In genomic region chr13:98333481-98333880, GRCh38 we compare ENCODE assay signal across 25 cellular contexts.
A peak's percentile ranks its signal among the peaks of the same experiment; 100 is the strongest.
DNase-seq lines count a peak whose midpoint lies in the region; ATAC-seq, FAIRE-seq and TF ChIP-seq lines count a peak whose summit lies in the region.
"Had no signal": no experiment of that assay in that cellular context is flagged by ENCODE, and none has a peak within 500 bp of the region (broad histone marks: within the 10 kb centered on the region; RNA-seq: fewer than 3 reads in every experiment).

No MANE protein-coding gene starts in this region.

- ATAC-seq in HepG2 (no peak), right lobe of liver (no peak), HG03521 (IDR thresholded peaks at IDR 0.05; ENCODE audit: unreplicated experiment) (no peak), HG03045 (IDR thresholded peaks at IDR 0.05; ENCODE audit: unreplicated experiment) (no peak)
- ATAC-seq: activated CD4-positive, alpha-beta T cell treated with anti-CD3 and anti-CD28 coated beads for 36 hours; activated CD8-positive, alpha-beta T cell treated with anti-CD3 and anti-CD28 coated beads, Interleukin-2, amount 10 ng/mL, durations not matched to agents 7 days and 5 days; left lobe of liver had no signal

- POLR2A ChIA-PET in HepG2 (lab: Yijun Ruan, JAX), result no interaction called here

- H3K27ac ChIP-seq in HepG2 (ENCODE audit: extremely low read length, insufficient read depth, low read length) (no peak overlapping the region), right lobe of liver (no peak overlapping the region), cingulate gyrus (ENCODE audit: low read depth, low read length) (peak overlapping the region; percentile 44)
- H3K27ac ChIP-seq: HL-60, sigmoid colon had no signal

- TF ChIP-seq RAD21 in HepG2 (CRISPR knock-in tag; IDR thresholded peaks at IDR 0.05), result no peak

- TF ChIP-seq POLR2A in HepG2 (IDR thresholded peaks at IDR 0.05; ENCODE audit: insufficient read depth in 1 of 2, low read depth in 2 of 2, low read length in 2 of 2) (no peak), right lobe of liver (IDR thresholded peaks at IDR 0.05) (no peak)

- no peak overlapping the region for H3K9ac ChIP-seq in HepG2 (ENCODE audit: insufficient read depth, low read depth, low read length)

- DNase-seq in HepG2 (ENCODE audit: low spot score) (peak; percentile 25), right lobe of liver (no peak), medulla oblongata (ENCODE audit: extremely low spot score) (peak; percentile 9), NCI-H446 (lab: John Stamatoyannopoulos, UW) (no peak), SW 1271 (lab: John Stamatoyannopoulos, UW) (no peak)
- DNase-seq: 8988T; activated CD4-positive, alpha-beta T cell treated with anti-CD3 and anti-CD28 coated beads for 36 hours; activated CD8-positive, alpha-beta T cell treated with anti-CD3 and anti-CD28 coated beads, Interleukin-2, amount 10 ng/mL, durations not matched to agents 7 days and 5 days; CD4-positive, CD25-positive, alpha-beta regulatory T cell; DMS79 treated with DMSO at 0.1 percent for 48 hours; GDM1; HFFc6; NCI-H2029; NCI-H2227 treated with DMSO at 0.1 percent for 48 hours; SHP77; sigmoid colon; stimulated activated CD4-positive, alpha-beta T cell treated with anti-CD3 and anti-CD28 coated beads, Interleukin-4, amount 100 ng/mL, for 4 hours; T-helper 9 cell; trophoblast cell had no signal

- WGBS in HepG2 (ENCODE audit: low lambda C conversion rate), result 90% methylated on average over 12 of the region's 12 CpGs
- 68% methylated on average over 4 of the region's 12 CpGs for WGBS in right lobe of liver (ENCODE audit: insufficient coverage, low coverage, low lambda C conversion rate, missing lambda C conversion rate)

- TF ChIP-seq EP300 in HepG2 (IDR thresholded peaks at IDR 0.05; ENCODE audit: low read depth in 2 of 2, low read length in 2 of 2) (no peak), HepG2 (CRISPR knock-in tag; IDR thresholded peaks at IDR 0.05; ENCODE audit: borderline replicate concordance) (no peak)

- peaks cover 73% of the 10 kb centered on the region for H3K79me2 ChIP-seq in HepG2 (ENCODE audit: insufficient read depth, low read length)

- intact Hi-C loops in HepG2 (cut with micrococcal nuclease; ENCODE audit: unreplicated experiment), result no loop called here
- intact Hi-C loops in right lobe of liver (cut with DNase I), result no loop called here

- peaks cover 33% of the 10 kb centered on the region for H3K4me1 ChIP-seq in HepG2 (ENCODE audit: insufficient read depth, low read length)
- peaks cover 0 to 12% (median 2%) of the 10 kb centered on the region in 4 donors for H3K4me1 ChIP-seq in right lobe of liver

- CTCF ChIA-PET in HepG2 (lab: Yijun Ruan, JAX; ENCODE audit: low intra/inter-chr PET ratio, low total read pairs), result no interaction called here

- TF ChIP-seq CTCF in HepG2 (CRISPR knock-in tag; IDR thresholded peaks at IDR 0.05) (no peak), right lobe of liver (IDR thresholded peaks at IDR 0.05) (no peak)

- no peak overlapping the region for H3K4me2 ChIP-seq in HepG2 (ENCODE audit: low read depth, low read length)

- peaks cover 8 to 39% of the 10 kb centered on the region in 2 experiments for H3K36me3 ChIP-seq in HepG2 (replicated peaks in 1 of 2; ENCODE audit: control insufficient read depth in 1 of 2, insufficient read depth in 2 of 2, low read length in 2 of 2)
- no peaks in the 10 kb centered on the region for H3K36me3 ChIP-seq in right lobe of liver
- H3K36me3 ChIP-seq: sigmoid colon had no signal

- BruUV-seq in HepG2 (replicated peaks; lab: Mats Ljungman, UMichigan), result no TSS peak

- no peak for FAIRE-seq in HepG2 (lab: Jason Lieb, UNC)
- FAIRE-seq: endothelial cell of umbilical vein had no signal

- H2AFZ ChIP-seq in HepG2 (ENCODE audit: low read length), result no peak overlapping the region

- H3K27me3 ChIP-seq in HepG2 (ENCODE audit: control insufficient read depth in 1 of 2, insufficient read depth in 2 of 2, low read length in 2 of 2) (no peaks in the 10 kb centered on the region), right lobe of liver (no peaks in the 10 kb centered on the region)
- H3K27me3 ChIP-seq: sigmoid colon had no signal

- H3K9me3 ChIP-seq in HepG2 (ENCODE audit: low read length), result no peaks in the 10 kb centered on the region
- H3K9me3 ChIP-seq in right lobe of liver, result no peaks in the 10 kb centered on the region
- H3K9me3 ChIP-seq: sigmoid colon had no signal

- H4K20me1 ChIP-seq in HepG2 (ENCODE audit: insufficient read depth, low read length), result peaks cover 42% of the 10 kb centered on the region

- H3K4me3 ChIP-seq in HepG2 (replicated peaks in 1 of 3; ENCODE audit: insufficient read depth in 1 of 3, low read depth in 2 of 3, low read length in 3 of 3), result no peak overlapping the region
- no peak overlapping the region for H3K4me3 ChIP-seq in right lobe of liver
- H3K4me3 ChIP-seq: sigmoid colon had no signal

- in situ Hi-C loops in HepG2 (cut with HindIII; ENCODE audit: extremely low pct_ligation_motif_present, low pct_unique_long_range_greater_than_20kb), result no loop called here

TF ChIP-seq in HepG2, 621 proteins besides CTCF, POLR2A, EP300 and RAD21 (continues in another document):
- no peak for TF ChIP-seq DMAP1 (CRISPR knock-in tag; IDR thresholded peaks at IDR 0.05)
- no peak for TF ChIP-seq RERE (CRISPR knock-in tag; IDR thresholded peaks at IDR 0.05; ENCODE audit: low read depth)

Comparison
In these comparisons a context has a peak if more than half of its experiments do, and no peak if none do; other contexts are left out.
1. DNase-seq: peak in HepG2 (single experiment) and medulla oblongata (single experiment); none in right lobe of liver (0 of 3), NCI-H446 (0 of 2) and SW 1271 (0 of 2).